Comparison of ENCODE assay signal across 10 cellular contexts in the genomic region with DNA sequence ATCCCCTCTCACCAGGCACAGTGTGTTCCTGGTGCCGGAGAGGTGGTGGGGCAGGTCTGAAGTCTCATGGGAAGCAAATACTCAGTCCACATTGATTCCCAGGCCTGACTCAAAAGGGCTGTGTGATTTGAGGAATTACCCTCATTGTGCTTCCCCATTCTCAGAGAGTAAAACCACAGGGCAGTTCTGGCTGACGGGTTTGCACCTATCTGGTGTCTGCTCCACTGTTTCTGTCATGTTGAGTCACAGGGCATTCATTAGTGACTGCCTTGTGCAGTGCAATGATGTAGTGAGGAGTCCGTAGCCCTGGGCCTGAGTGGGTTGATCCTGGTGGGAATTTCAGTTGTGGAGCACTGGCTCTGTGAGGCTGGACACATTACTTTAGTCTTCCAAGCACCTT.
DNase-seq lines count a peak whose midpoint lies in the region; ATAC-seq and TF ChIP-seq lines count a peak whose summit lies in the region.
"Had no signal": no experiment of that assay in that cellular context is flagged by ENCODE, and none has a peak within 500 bp of the region (broad histone marks: within the 10 kb centered on the region; RNA-seq: fewer than 3 reads in every experiment).

No MANE protein-coding gene starts in this region.

- H3K4me1 Mint-ChIP-seq in activated B cell treated with CpG ODN at 0.5 μM for 24 hours: peaks cover 17% of the 10 kb centered on the region

- POLR2A ChIA-PET in activated B cell treated with CpG ODN at 0.5 μM for 24 hours (lab: Charles Lee): no interaction called here

- H3K4me3 Mint-ChIP-seq in activated B cell treated with CpG ODN at 0.5 μM for 24 hours: no peak overlapping the region

- H3K36me3 Mint-ChIP-seq in activated B cell treated with CpG ODN at 0.5 μM for 24 hours (ENCODE audit: low read depth): no peaks in the 10 kb centered on the region

- H3K9me3 Mint-ChIP-seq in activated B cell treated with CpG ODN at 0.5 μM for 24 hours: no peaks in the 10 kb centered on the region

- ATAC-seq in GM19395 (IDR thresholded peaks at IDR 0.05; ENCODE audit: unreplicated experiment): peak; percentile 90
- ATAC-seq in HG03139 (IDR thresholded peaks at IDR 0.05; ENCODE audit: unreplicated experiment): peak; percentile 80
- ATAC-seq in activated B cell treated with CpG ODN at 0.5 μM for 24 hours (ENCODE audit: low read depth): peak; percentile 96

- peaks cover 4% of the 10 kb centered on the region for H3K27me3 Mint-ChIP-seq in activated B cell treated with CpG ODN at 0.5 μM for 24 hours

- CTCF ChIA-PET in activated B cell treated with CpG ODN at 0.5 μM for 24 hours (lab: Charles Lee): no interaction called here

- H3K27ac Mint-ChIP-seq in activated B cell treated with CpG ODN at 0.5 μM for 24 hours: no peak overlapping the region

- DNase-seq in CD1c-positive myeloid dendritic cell (ENCODE audit: extremely low spot score): peak; percentile 92
- no peak for DNase-seq in activated B cell treated with CpG ODN at 0.5 μM for 24 hours
- no peak for DNase-seq in mucosa of gallbladder (ENCODE audit: low spot score)
- DNase-seq in NCI-H2107 (lab: John Stamatoyannopoulos, UW): no peak
- no peak for DNase-seq in NCI-H748 treated with DMSO at 0.1 percent for 48 hours (lab: John Stamatoyannopoulos, UW)
- no peak for DNase-seq in effector CD8-positive, alpha-beta T cell (lab: John Stamatoyannopoulos, UW)
- DNase-seq: DND-41, NCI-H2029 had no signal

- TF ChIP-seq CTCF in activated B cell treated with CpG ODN at 0.5 μM for 24 hours (IDR thresholded peaks at IDR 0.05): no peak

- intact Hi-C loops in activated B cell treated with CpG ODN at 0.5 μM for 24 hours (cut with micrococcal nuclease): loop anchor here (10.0 kb wide), 1 partner anchor 437 kb away; no protein-coding TSS in a partner anchor
